10 cellular contexts compared by ENCODE assay signal in the genomic region with DNA sequence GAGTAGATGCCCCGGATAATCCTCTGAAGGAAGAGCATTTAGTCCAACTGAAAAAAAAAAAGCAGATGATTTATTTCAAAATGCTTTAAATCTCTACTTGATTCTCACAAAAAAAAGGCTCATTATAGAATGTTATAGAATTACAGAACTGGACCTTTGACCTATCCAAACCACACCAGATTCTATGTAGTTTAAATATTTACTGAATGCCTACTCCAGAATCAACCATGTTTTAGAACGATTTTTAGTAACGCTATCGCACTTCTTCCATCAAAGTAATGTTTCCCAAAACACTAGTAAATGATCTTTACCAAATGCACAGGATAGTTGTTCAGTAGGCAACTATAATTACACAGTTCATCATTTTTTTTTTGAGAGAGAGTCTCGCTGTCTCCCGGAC. TPM values are rescaled to one million over a fixed set of nuclear protein-coding genes. Genes with fewer than 3 reads are reported as not detected.
DNase-seq lines count a peak whose midpoint lies in the region; ATAC-seq and TF ChIP-seq lines count a peak whose summit lies in the region.
"Had no signal": no experiment of that assay in that cellular context is flagged by ENCODE, and none has a peak within 500 bp of the region (broad histone marks: within the 10 kb centered on the region; RNA-seq: fewer than 3 reads in every experiment).

No MANE protein-coding gene starts in this region.

- H3K4me1 ChIP-seq in ES-I3 (ENCODE audit: insufficient read depth, low read length) (peaks cover 16% of the 10 kb centered on the region; the same call in 1 of the 2 replicates), Loucy (ENCODE audit: insufficient read depth, low read length, poor library complexity, severe bottlenecking) (peaks cover 65% of the 10 kb centered on the region), right atrium auricular region (peaks cover 0 to 24% of the 10 kb centered on the region in 2 donors)

- no peak for DNase-seq in central memory CD8-positive, alpha-beta T cell (ENCODE audit: low spot score in 2 of 2)
- no peak for DNase-seq in nephron progenitor cell
- no peak for DNase-seq in stimulated activated CD4-positive, alpha-beta T cell treated with anti-CD3 and anti-CD28 coated beads, Interleukin-4, amount 100 ng/mL, for 1 hour
- DNase-seq in right atrium auricular region (ENCODE audit: low spot score): no peak
- DNase-seq in foreskin fibroblast: no peak
- DNase-seq: NCI-H2107, SW 1271 had no signal

- peak overlapping the region; percentile 96 for H3K4me3 Mint-ChIP-seq in central memory CD8-positive, alpha-beta T cell
- peak overlapping the region; percentile 94 for H3K4me3 Mint-ChIP-seq in nephron progenitor cell

- H4K20me1 ChIP-seq in Loucy (ENCODE audit: insufficient read depth, low read length, poor library complexity, severe bottlenecking): peaks cover 71% of the 10 kb centered on the region

- peaks cover 23% of the 10 kb centered on the region for H3K36me3 ChIP-seq in ES-I3 (ENCODE audit: insufficient read depth, low read length)
- H3K36me3 ChIP-seq in Loucy (ENCODE audit: insufficient read depth, low read length): peaks cover 23% of the 10 kb centered on the region; the same call in 1 of the 2 replicates
- H3K36me3 ChIP-seq in right atrium auricular region: peaks cover 18% of the 10 kb centered on the region

- H3K36me3 Mint-ChIP-seq in central memory CD8-positive, alpha-beta T cell (ENCODE audit: insufficient read depth): peaks cover 58% of the 10 kb centered on the region
- H3K36me3 Mint-ChIP-seq in nephron progenitor cell (ENCODE audit: low read depth): peaks cover 53% of the 10 kb centered on the region

- H3K4me3 ChIP-seq in Loucy (ENCODE audit: low read length, poor library complexity, severe bottlenecking) (peak overlapping the region; percentile 88), right atrium auricular region (no peak overlapping the region), foreskin fibroblast (ENCODE audit: low read depth in 1 of 2, low read length in 2 of 2) (peak overlapping the region in 1 of 2 donors; percentile 7)

- no peak overlapping the region for H2AFZ ChIP-seq in Loucy (ENCODE audit: low read length)

- no peaks in the 10 kb centered on the region for H3K27me3 ChIP-seq in Loucy (ENCODE audit: insufficient read depth, low read length, poor library complexity, severe bottlenecking)
- no peaks in the 10 kb centered on the region for H3K27me3 ChIP-seq in right atrium auricular region

- H3K27me3 Mint-ChIP-seq in central memory CD8-positive, alpha-beta T cell: no peaks in the 10 kb centered on the region
- no peaks in the 10 kb centered on the region for H3K27me3 Mint-ChIP-seq in nephron progenitor cell (ENCODE audit: low read depth, poor library complexity)

- peak overlapping the region; percentile 98 for H3K9ac ChIP-seq in ES-I3 (ENCODE audit: low read depth, low read length)
- peak overlapping the region; percentile 88 for H3K9ac ChIP-seq in Loucy (ENCODE audit: low read depth, low read length, poor library complexity, severe bottlenecking)

- H3K9me2 ChIP-seq in Loucy (replicated peaks; ENCODE audit: low read depth, low read length): no peaks in the 10 kb centered on the region

- peak overlapping the region; percentile 100 for H3K27ac Mint-ChIP-seq in central memory CD8-positive, alpha-beta T cell (ENCODE audit: low read depth)
- peak overlapping the region; percentile 57 for H3K27ac Mint-ChIP-seq in nephron progenitor cell

- no peaks in the 10 kb centered on the region for H3F3A ChIP-seq in Loucy (ENCODE audit: low read depth)

- peaks cover 57% of the 10 kb centered on the region for H3K4me1 Mint-ChIP-seq in central memory CD8-positive, alpha-beta T cell
- H3K4me1 Mint-ChIP-seq in nephron progenitor cell: peaks cover 62% of the 10 kb centered on the region

- H3K9me3 Mint-ChIP-seq in central memory CD8-positive, alpha-beta T cell: no peaks in the 10 kb centered on the region
- H3K9me3 Mint-ChIP-seq in nephron progenitor cell: no peaks in the 10 kb centered on the region

- TF ChIP-seq CTCF in Loucy (conservative IDR thresholded peaks at IDR 0.05; ENCODE audit: low read length): no peak
- TF ChIP-seq CTCF in nephron progenitor cell (IDR thresholded peaks at IDR 0.05): no peak
- no peak for TF ChIP-seq CTCF in right atrium auricular region (IDR thresholded peaks at IDR 0.05)
- TF ChIP-seq CTCF in foreskin fibroblast (IDR thresholded peaks at IDR 0.05; ENCODE audit: low read depth, low read length): no peak

- H3K79me2 ChIP-seq in Loucy (ENCODE audit: insufficient read depth, low read length): peaks cover 76% of the 10 kb centered on the region

- no peak overlapping the region for H3K27ac ChIP-seq in right atrium auricular region

- ATAC-seq in central memory CD8-positive, alpha-beta T cell (replicated peaks; ENCODE audit: extremely low read depth, poor library complexity, severe bottlenecking): no peak
- no peak for ATAC-seq in GM19463 (IDR thresholded peaks at IDR 0.05; ENCODE audit: unreplicated experiment)

- H3K9me3 ChIP-seq in ES-I3 (ENCODE audit: control insufficient read depth, insufficient read depth, low read length) (no peaks in the 10 kb centered on the region), Loucy (ENCODE audit: insufficient read depth, low read depth, low read length) (no peaks in the 10 kb centered on the region), right atrium auricular region (no peaks in the 10 kb centered on the region)

- peak overlapping the region; percentile 98 for H3K4me2 ChIP-seq in Loucy (ENCODE audit: low read depth, low read length, poor library complexity, severe bottlenecking)

RNA-seq across cellular contexts. Expression of a gene that starts 2.6 kb away (rescaled TPM):
- total RNA-seq in right atrium auricular region: 1,000 to 10,000 TPM; 1,499 to 8,459 TPM

RNA-seq across cellular contexts. Expression of a gene that starts 15.1 kb away (rescaled TPM):
- 1 to 10 TPM; 3.6 to 3.8 TPM for total RNA-seq in right atrium auricular region

RNA-seq across cellular contexts. Expression of a gene that starts 36.8 kb away (rescaled TPM):
- total RNA-seq in right atrium auricular region: 100 to 1,000 TPM; 133 to 301 TPM

RNA-seq across cellular contexts. Expression of a gene that starts 37.0 kb away (rescaled TPM):
- total RNA-seq in right atrium auricular region: 10 to 100 TPM; 15.4 to 22.9 TPM

RNA-seq across cellular contexts. Expression of a gene that starts 51.4 kb away (rescaled TPM):
- total RNA-seq in right atrium auricular region: 1 to 10 TPM; 6.3 to 8.9 TPM
